23 cellular contexts compared by ENCODE assay signal in the genomic region with DNA sequence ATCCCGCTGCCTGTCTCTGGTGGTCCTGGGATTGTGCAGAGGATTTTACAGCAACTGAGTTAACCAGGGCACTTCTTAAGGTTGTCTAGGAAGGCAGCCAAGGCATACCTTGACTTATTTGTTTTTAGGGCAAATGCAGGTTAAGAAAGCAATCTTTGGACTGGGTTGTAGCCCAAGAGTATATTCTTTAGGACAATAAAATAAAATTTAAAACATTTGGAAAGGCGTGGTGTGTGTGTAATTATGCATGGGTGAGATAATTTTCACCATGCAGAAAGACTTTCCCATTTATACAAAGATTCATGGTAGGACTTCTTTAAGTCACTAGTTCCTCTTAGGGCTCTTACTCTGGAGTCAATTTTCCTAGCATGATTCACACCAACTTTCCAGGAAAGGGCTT.
"Had no signal": no experiment of that assay in that cellular context is flagged by ENCODE, and none has a peak within 500 bp of the region (broad histone marks: within the 10 kb centered on the region; RNA-seq: fewer than 3 reads in every experiment).

No MANE protein-coding gene starts in this region.

- H3K27ac Mint-ChIP-seq: dendritic cell treated with granulocyte-macrophage colony-stimulating factor and Interleukin-4, amounts not matched to agents 40 ng/mL and 50 ng/mL, for 4 days; effector memory CD8-positive, alpha-beta T cell; endodermal cell had no signal

- ATAC-seq: effector memory CD8-positive, alpha-beta T cell; esophagus mucosa; foreskin keratinocyte; gastrocnemius medialis; gastroesophageal sphincter; heart left ventricle; heart right ventricle had no signal

- H3K4me3 Mint-ChIP-seq: dendritic cell treated with granulocyte-macrophage colony-stimulating factor and Interleukin-4, amounts not matched to agents 40 ng/mL and 50 ng/mL, for 4 days; effector memory CD8-positive, alpha-beta T cell; endodermal cell had no signal

- H3K4me3 ChIP-seq: coronary artery, dorsolateral prefrontal cortex, esophagus muscularis mucosa, esophagus squamous epithelium, gastrocnemius medialis, gastroesophageal sphincter, heart left ventricle, heart right ventricle had no signal

- H3K36me3 ChIP-seq: esophagus muscularis mucosa, esophagus squamous epithelium, gastrocnemius medialis, gastroesophageal sphincter, heart left ventricle, heart right ventricle had no signal

- DNase-seq: cortex of kidney; dermis blood vessel endothelial cell; dorsolateral prefrontal cortex; effector CD4-positive, alpha-beta T cell; effector CD8-positive, alpha-beta T cell; effector memory CD4-positive, alpha-beta T cell; effector memory CD8-positive, alpha-beta T cell; endodermal cell; esophagus squamous epithelium; foreskin fibroblast; foreskin keratinocyte; foreskin melanocyte; gastrocnemius medialis; glutamatergic neuron; head of caudate nucleus; heart left ventricle; heart right ventricle had no signal

- H3K4me1 ChIP-seq: esophagus muscularis mucosa, esophagus squamous epithelium, foreskin keratinocyte, gastrocnemius medialis, gastroesophageal sphincter, heart left ventricle, heart right ventricle had no signal

- H3K9me3 ChIP-seq: esophagus muscularis mucosa, esophagus squamous epithelium, gastrocnemius medialis, gastroesophageal sphincter, heart left ventricle, heart right ventricle had no signal

- H3K27ac ChIP-seq: coronary artery, dorsolateral prefrontal cortex, epithelial cell of prostate, esophagus muscularis mucosa, esophagus squamous epithelium, foreskin keratinocyte, gastrocnemius medialis, gastroesophageal sphincter, heart left ventricle, heart right ventricle had no signal

- H3K9me3 Mint-ChIP-seq: dendritic cell treated with granulocyte-macrophage colony-stimulating factor and Interleukin-4, amounts not matched to agents 40 ng/mL and 50 ng/mL, for 4 days; effector memory CD8-positive, alpha-beta T cell; endodermal cell had no signal

- H3K4me1 Mint-ChIP-seq: endodermal cell had no signal
